In genomic region chr17:46768540-46768870, GRCh38 we compare ENCODE assay signal across 1 cellular context.
TF ChIP-seq lines count a peak whose summit lies in the region.

No MANE protein-coding gene starts in this region.

TF ChIP-seq in H1, 55 proteins besides CTCF, POLR2A, EP300 and RAD21:
- TF ChIP-seq SP2 (IDR thresholded peaks at IDR 0.05; ENCODE audit: low read length): no peak
- no peak for TF ChIP-seq CHD2 (IDR thresholded peaks at IDR 0.05; ENCODE audit: low read length)
- TF ChIP-seq SIRT6 (IDR thresholded peaks at IDR 0.05; ENCODE audit: low read length): no peak
- TF ChIP-seq RXRA (IDR thresholded peaks at IDR 0.05; ENCODE audit: insufficient read depth, low read depth, low read length): no peak
- no peak for TF ChIP-seq KDM4A (IDR thresholded peaks at IDR 0.05; ENCODE audit: low read depth, low read length, severe bottlenecking)
- TF ChIP-seq EZH2 (IDR thresholded peaks at IDR 0.05; ENCODE audit: low read depth, low read length, severe bottlenecking): no peak
- TF ChIP-seq TAF1 (IDR thresholded peaks at IDR 0.05; ENCODE audit: low read depth, low read length): no peak
